7 cellular contexts compared by ENCODE assay signal in the genomic region with DNA sequence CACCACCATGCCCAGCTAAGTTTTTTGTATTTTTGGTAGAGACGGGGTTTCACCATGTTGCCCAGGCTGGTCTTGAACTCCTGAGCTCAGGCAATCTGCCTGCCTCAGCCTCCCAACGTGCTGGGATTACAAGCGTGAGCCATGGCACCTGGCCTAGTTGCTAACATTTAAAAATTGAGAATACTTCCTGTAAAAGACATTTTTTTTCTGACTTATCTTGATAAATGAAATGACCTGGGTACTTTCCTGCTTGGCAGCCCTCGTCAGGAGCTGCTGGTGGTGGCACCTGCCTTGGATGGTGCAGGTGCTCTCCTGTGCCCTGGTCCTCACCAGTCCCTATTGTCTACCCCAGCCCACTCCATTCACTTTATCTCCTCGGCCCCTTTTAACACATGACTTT.
"Had no signal": no experiment of that assay in that cellular context is flagged by ENCODE, and none has a peak within 500 bp of the region (broad histone marks: within the 10 kb centered on the region; RNA-seq: fewer than 3 reads in every experiment).

No MANE protein-coding gene starts in this region.

- H3K36me3 Mint-ChIP-seq: IgD-negative memory B cell had no signal

- H3K27ac Mint-ChIP-seq: HFFc6, IgD-negative memory B cell had no signal

- H3K9me3 Mint-ChIP-seq: HFFc6, IgD-negative memory B cell had no signal

- DNase-seq: GM23248, GOT3, H7, HFFc6 had no signal

- H3K27ac ChIP-seq: GM23248, HL-60 had no signal

- H3K4me3 ChIP-seq: GM23248, HAP-1 had no signal

- H3K4me3 Mint-ChIP-seq: HFFc6, IgD-negative memory B cell had no signal

- H3K9me3 ChIP-seq: HAP-1 had no signal

- H3K36me3 ChIP-seq: HAP-1 had no signal
